ENCODE assay signal across 8 cellular contexts in genomic region chr12:51269174-51270066, GRCh38. TPM values are rescaled to one million over a fixed set of nuclear protein-coding genes. Genes with fewer than 3 reads are reported as not detected.
A peak's percentile ranks its signal among the peaks of the same experiment; 100 is the strongest.
DNase-seq lines count a peak whose midpoint lies in the region; TF ChIP-seq lines count a peak whose summit lies in the region.

No MANE protein-coding gene starts in this region.

- H3K79me1 ChIP-seq in mesenchymal stem cell (replicated peaks; ENCODE audit: low read length, poor library complexity, severe bottlenecking), result peaks cover 4% of the 10 kb centered on the region

- peak overlapping the region; percentile 89 for H2BK15ac ChIP-seq in mesenchymal stem cell (ENCODE audit: low read depth, poor library complexity, severe bottlenecking)

- 0 out of 22 replicates have a peak, but pooled peaks cover 0 to 5% (median 0%) of the 10 kb centered on the region in 11 experiments for H4K20me1 ChIP-seq in BLaER1 treated with 17β-estradiol and CSF1 and Interleukin-3, amounts not matched to agents 10 nM and 100 nM

- H3K4me3 ChIP-seq in BLaER1 treated with 17β-estradiol and CSF1 and Interleukin-3, amounts not matched to agents 10 nM and 100 nM, result peak overlapping the region; percentile 65 to 81 (median 70)
- peak overlapping the region; percentile 81 to 87 for H3K4me3 ChIP-seq in duodenal mucosa (ENCODE audit: low read depth in 1 of 2, low read length in 2 of 2)
- peak overlapping the region; percentile 89 to 91 for H3K4me3 ChIP-seq in mesenchymal stem cell (ENCODE audit: insufficient read depth in 1 of 2, low read depth in 1 of 2, low read length in 2 of 2)

- no peak overlapping the region for H4K91ac ChIP-seq in mesenchymal stem cell (ENCODE audit: low read length)

- peak overlapping the region; percentile 36 for H4K8ac ChIP-seq in mesenchymal stem cell (ENCODE audit: low read length)

- H3K9me3 ChIP-seq in BLaER1 treated with 17β-estradiol and CSF1 and Interleukin-3, amounts not matched to agents 10 nM and 100 nM (replicated peaks in 1 of 11), result no peaks in the 10 kb centered on the region
- H3K9me3 ChIP-seq in duodenal mucosa (ENCODE audit: control insufficient read depth in 1 of 2, low read length in 2 of 2), result no peaks in the 10 kb centered on the region
- H3K9me3 ChIP-seq in mesenchymal stem cell (ENCODE audit: control insufficient read depth, low read length), result no peaks in the 10 kb centered on the region

- peak overlapping the region; percentile 64 for H2AFZ ChIP-seq in mesenchymal stem cell (ENCODE audit: low read depth, low read length)

- H2BK5ac ChIP-seq in mesenchymal stem cell (ENCODE audit: low read depth, low read length, poor library complexity, severe bottlenecking), result no peak overlapping the region

- H3K18ac ChIP-seq in mesenchymal stem cell (ENCODE audit: low read depth in 1 of 2, low read length in 2 of 2), result peak overlapping the region; percentile 11 to 68

- peak overlapping the region in 1 of 2 experiments; percentile 14 for H3K4ac ChIP-seq in mesenchymal stem cell (ENCODE audit: low read depth in 1 of 2, low read length in 2 of 2)

- peak overlapping the region; percentile 81 to 100 (median 96) for H3K4me2 ChIP-seq in BLaER1 treated with 17β-estradiol and CSF1 and Interleukin-3, amounts not matched to agents 10 nM and 100 nM
- H3K4me2 ChIP-seq in mesenchymal stem cell (ENCODE audit: low read length, poor library complexity, severe bottlenecking), result peak overlapping the region; percentile 96

- 13% methylated on average over 41 of the region's 59 CpGs for WGBS in mesenchymal stem cell

- H3K9ac ChIP-seq in BLaER1 treated with 17β-estradiol and CSF1 and Interleukin-3, amounts not matched to agents 10 nM and 100 nM, result peak overlapping the region; percentile 66 to 82 (median 79); a peak in 21 of 22 replicates
- H3K9ac ChIP-seq in duodenal mucosa (ENCODE audit: low read depth in 1 of 2, low read length in 2 of 2) (peak overlapping the region; percentile 62 to 67), mesenchymal stem cell (ENCODE audit: low read length) (peak overlapping the region; percentile 91)

- peaks cover 0 to 24% (median 6%) of the 10 kb centered on the region in 11 experiments; a peak in 10 of 22 replicates for H3K27me3 ChIP-seq in BLaER1 treated with 17β-estradiol and CSF1 and Interleukin-3, amounts not matched to agents 10 nM and 100 nM
- H3K27me3 ChIP-seq in duodenal mucosa (ENCODE audit: control insufficient read depth in 1 of 2, insufficient read depth in 2 of 2, low read length in 2 of 2) (no peaks in the 10 kb centered on the region), mesenchymal stem cell (ENCODE audit: control insufficient read depth in 1 of 2, insufficient read depth in 1 of 2, low read length in 2 of 2) (no peaks in the 10 kb centered on the region)

- no peak; the same call in 1 of the 2 replicates for TF ChIP-seq EP300 in Ishikawa (IDR thresholded peaks at IDR 0.05; ENCODE audit: borderline replicate concordance)

- peak overlapping the region in 1 of 2 experiments; percentile 60 for H3K23ac ChIP-seq in mesenchymal stem cell (ENCODE audit: low read length in 2 of 2)

- H3K27ac ChIP-seq in BLaER1 treated with 17β-estradiol and CSF1 and Interleukin-3, amounts not matched to agents 10 nM and 100 nM, result peak overlapping the region in 9 of 11 experiments; percentile 42 to 81 (median 73); a peak in 14 of 22 replicates
- H3K27ac ChIP-seq in duodenal mucosa (ENCODE audit: low read depth, low read length), result peak overlapping the region; percentile 72
- H3K27ac ChIP-seq in mesenchymal stem cell (ENCODE audit: low read length, poor library complexity, severe bottlenecking), result no peak overlapping the region

- H2BK120ac ChIP-seq in mesenchymal stem cell (ENCODE audit: low read depth, low read length), result peak overlapping the region; percentile 95

- H3K4me1 ChIP-seq in BLaER1 treated with 17β-estradiol and CSF1 and Interleukin-3, amounts not matched to agents 10 nM and 100 nM, result peaks cover 13 to 34% (median 24%) of the 10 kb centered on the region in 10 experiments; a peak in 19 of 20 replicates
- H3K4me1 ChIP-seq in duodenal mucosa (ENCODE audit: control insufficient read depth in 1 of 2, insufficient read depth in 2 of 2, low read length in 2 of 2) (peaks cover 7 to 21% of the 10 kb centered on the region in 2 donors), mesenchymal stem cell (ENCODE audit: control insufficient read depth, insufficient read depth, low read depth, low read length) (peaks cover 3% of the 10 kb centered on the region)

- H3K36me3 ChIP-seq in BLaER1 treated with 17β-estradiol and CSF1 and Interleukin-3, amounts not matched to agents 10 nM and 100 nM, result peaks cover 0 to 12% (median 0%) of the 10 kb centered on the region in 11 experiments; a peak in 2 of 22 replicates
- H3K36me3 ChIP-seq in duodenal mucosa (ENCODE audit: control insufficient read depth in 1 of 2, insufficient read depth in 2 of 2, low read length in 2 of 2) (peaks cover 0 to 2% of the 10 kb centered on the region in 2 donors), mesenchymal stem cell (ENCODE audit: control insufficient read depth in 1 of 2, insufficient read depth in 2 of 2, low read depth in 1 of 2, low read length in 2 of 2) (peaks cover 0 to 2% of the 10 kb centered on the region in 2 experiments)

- DNase-seq in GM20000 (ENCODE audit: low spot score), result peak; percentile 77
- peak; percentile 50 for DNase-seq in activated CD4-positive, alpha-beta T cell treated with anti-CD3 and anti-CD28 coated beads for 1 hour
- DNase-seq in mesenchymal stem cell, result peak; percentile 26
- peak; percentile 17 to 43 for DNase-seq in stimulated activated CD8-positive, alpha-beta memory T cell treated with anti-CD3 and anti-CD28 coated beads, Interleukin-7, amount 100 ng/mL, for 4 hours (ENCODE audit: low read depth in 2 of 2)
- no peak for DNase-seq in mesenteric fat pad (ENCODE audit: low spot score)

- no peak overlapping the region for H3K14ac ChIP-seq in mesenchymal stem cell (ENCODE audit: low read length in 2 of 2)

- H2AK5ac ChIP-seq in mesenchymal stem cell (ENCODE audit: low read length, severe bottlenecking), result no peak overlapping the region

- TF ChIP-seq RAD21 in Ishikawa (IDR thresholded peaks at IDR 0.05; ENCODE audit: low read depth), result peak; percentile 82

- peak; percentile 13 for TF ChIP-seq CTCF in GM20000 (IDR thresholded peaks at IDR 0.05; ENCODE audit: extremely low read depth, missing control alignments)

- no peak overlapping the region for H2BK12ac ChIP-seq in mesenchymal stem cell (ENCODE audit: low read length in 2 of 2)

TF ChIP-seq in Ishikawa, 13 proteins besides CTCF, POLR2A, EP300 and RAD21:
- TF ChIP-seq CREB1 (IDR thresholded peaks at IDR 0.05; ENCODE audit: low read depth) (no peak), TCF12 (IDR thresholded peaks at IDR 0.05; ENCODE audit: low read depth) (no peak), TEAD4 (IDR thresholded peaks at IDR 0.05) (no peak), MAX (IDR thresholded peaks at IDR 0.05) (no peak), YY1 (IDR thresholded peaks at IDR 0.05; ENCODE audit: low read depth) (no peak)

RNA-seq across cellular contexts. Expression of gene SMAGP, which starts 0.8 kb away (rescaled TPM):
- polyA plus RNA-seq in mesenchymal stem cell (2013, experiment 1 of 2), result 20.2 TPM
- 20.5 TPM for polyA plus RNA-seq in mesenchymal stem cell (2013, experiment 2 of 2)
- 10.1 TPM for total RNA-seq in mesenteric fat pad

RNA-seq across cellular contexts. Expression of gene DAZAP2, which starts 30.8 kb away (rescaled TPM):
- 352 TPM for polyA plus RNA-seq in mesenchymal stem cell (2013, experiment 1 of 2)
- polyA plus RNA-seq in mesenchymal stem cell (2013, experiment 2 of 2), result 292 TPM
- total RNA-seq in mesenteric fat pad, result 159 TPM

RNA-seq across cellular contexts. Expression of gene POU6F1, which starts 51.6 kb away (rescaled TPM):
- 7.4 TPM for polyA plus RNA-seq in mesenchymal stem cell (2013, experiment 1 of 2)
- 8.8 TPM for polyA plus RNA-seq in mesenchymal stem cell (2013, experiment 2 of 2)
- 14.8 TPM for total RNA-seq in mesenteric fat pad

RNA-seq across cellular contexts. Expression of gene BIN2, which starts 54.6 kb away (rescaled TPM):
- polyA plus RNA-seq in mesenchymal stem cell (2013, experiment 1 of 2), result not detected
- not detected for polyA plus RNA-seq in mesenchymal stem cell (2013, experiment 2 of 2)
- total RNA-seq in mesenteric fat pad, result 14.4 TPM
